In the genomic region with DNA sequence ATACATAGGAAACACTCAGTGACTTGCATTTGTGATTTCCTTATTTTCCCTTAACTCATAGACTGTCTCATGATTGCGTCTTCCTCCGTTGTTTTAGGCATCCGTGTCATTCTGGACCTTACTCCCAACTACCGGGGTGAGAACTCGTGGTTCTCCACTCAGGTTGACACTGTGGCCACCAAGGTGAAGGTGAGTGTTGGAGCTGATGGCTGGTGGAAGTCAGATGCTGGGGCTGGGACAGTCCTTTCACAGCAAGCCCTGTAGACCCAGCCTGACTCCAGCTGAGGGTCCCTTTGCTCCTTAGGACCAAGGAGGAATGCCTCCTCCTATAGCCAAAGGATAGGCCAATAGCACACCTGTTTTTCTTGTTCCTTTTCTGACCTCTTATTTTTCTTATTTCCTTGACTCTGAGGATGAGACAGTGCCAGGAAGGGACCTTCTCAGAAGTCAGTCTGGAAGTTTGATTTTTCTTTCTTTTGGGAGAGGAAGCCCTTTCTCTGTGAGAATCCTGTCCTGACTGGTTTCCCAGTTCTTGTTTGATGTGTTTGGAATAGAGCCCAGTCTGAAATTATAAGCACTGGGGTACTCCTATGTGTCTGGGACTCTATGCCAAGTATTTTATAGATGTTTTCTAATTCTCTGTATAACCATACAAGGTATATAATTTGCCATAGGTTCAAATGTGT, we compare ENCODE assay signal across 12 cellular contexts. TPM values are rescaled to one million over a fixed set of nuclear protein-coding genes. Genes with fewer than 3 reads are reported as not detected.
DNase-seq lines count a peak whose midpoint lies in the region; ATAC-seq, FAIRE-seq and TF ChIP-seq lines count a peak whose summit lies in the region.
"Had no signal": no experiment of that assay in that cellular context is flagged by ENCODE, and none has a peak within 500 bp of the region (broad histone marks: within the 10 kb centered on the region; RNA-seq: fewer than 3 reads in every experiment).

No MANE protein-coding gene starts in this region.

- peaks cover 22% of the 10 kb centered on the region; the same call in 1 of the 2 replicates for H4K20me1 ChIP-seq in HepG2 (ENCODE audit: insufficient read depth, low read length)

- no peak for DNase-seq in activated CD4-positive, alpha-beta T cell treated with anti-CD3 and anti-CD28 coated beads, Interleukin-2, amount 10 ng/mL, durations not matched to agents 7 days and 5 days
- DNase-seq in activated CD4-positive, alpha-beta T cell treated with anti-CD3 and anti-CD28 coated beads for 48 hours: no peak
- DNase-seq in HepG2 (ENCODE audit: low spot score) (no peak), thoracic aorta (ENCODE audit: low spot score) (no peak), HTR-8/SVneo (ENCODE audit: insufficient read length, low spot score) (no peak)
- no peak for DNase-seq in activated CD4-positive, alpha-beta T cell treated with anti-CD3 and anti-CD28 coated beads, Interleukin-2, amount 50 U/mL, for 4 hours
- DNase-seq: effector CD8-positive, alpha-beta T cell had no signal

- WGBS in HepG2 (ENCODE audit: low lambda C conversion rate): 55% methylated on average over 5 of the region's 5 CpGs

- TF ChIP-seq RAD21 in HepG2 (CRISPR knock-in tag; IDR thresholded peaks at IDR 0.05): no peak

- POLR2A ChIA-PET in activated CD4-positive, alpha-beta T cell treated with anti-CD3 and anti-CD28 coated beads, Interleukin-2, amount 10 ng/mL, durations not matched to agents 7 days and 5 days (lab: Charles Lee): interaction anchor here (0.7 to 2.7 kb wide), 2 partner anchors 42 to 497 kb away, joined by 3 to 17 read pairs; no protein-coding TSS in a partner anchor
- POLR2A ChIA-PET in HepG2 (lab: Yijun Ruan, JAX): interaction anchor here (2.4 to 5.8 kb wide), 4 partner anchors 10 to 42 kb away, joined by 8 to 90 read pairs (median 40); partner anchors contain the start of gene WDR74

- no peak for TF ChIP-seq CTCF in HepG2 (CRISPR knock-in tag; IDR thresholded peaks at IDR 0.05)
- TF ChIP-seq CTCF in thoracic aorta (IDR thresholded peaks at IDR 0.05): no peak

- H3K27ac ChIP-seq in angular gyrus (ENCODE audit: low read depth, low read length): peak overlapping the region; percentile 97
- H3K27ac ChIP-seq in HepG2 (ENCODE audit: extremely low read length, insufficient read depth, low read length): peak overlapping the region; percentile 93
- H3K27ac ChIP-seq in thoracic aorta: peak overlapping the region; percentile 93 to 98

- H3K27me3 Mint-ChIP-seq in activated CD4-positive, alpha-beta T cell treated with anti-CD3 and anti-CD28 coated beads, Interleukin-2, amount 10 ng/mL, durations not matched to agents 7 days and 5 days: no peaks in the 10 kb centered on the region

- no peak for ATAC-seq in HepG2
- ATAC-seq in thoracic aorta (ENCODE audit: insufficient number of reproducible peaks, low FRiP score, low read depth): no peak
- no peak for ATAC-seq in GM21526 (IDR thresholded peaks at IDR 0.05; ENCODE audit: low FRiP score, unreplicated experiment)

- no TSS peak for BruUV-seq in HepG2 (replicated peaks; lab: Mats Ljungman, UMichigan)

- peaks cover 53% of the 10 kb centered on the region for H3K4me1 Mint-ChIP-seq in activated CD4-positive, alpha-beta T cell treated with anti-CD3 and anti-CD28 coated beads, Interleukin-2, amount 10 ng/mL, durations not matched to agents 7 days and 5 days

- H3K9me3 ChIP-seq in HepG2 (ENCODE audit: low read length) (no peaks in the 10 kb centered on the region), thoracic aorta (no peaks in the 10 kb centered on the region)

- TF ChIP-seq EP300 in HepG2 (IDR thresholded peaks at IDR 0.05; ENCODE audit: low read depth in 2 of 2, low read length in 2 of 2) (no peak), HepG2 (CRISPR knock-in tag; IDR thresholded peaks at IDR 0.05; ENCODE audit: borderline replicate concordance) (no peak)

- peaks cover 75% of the 10 kb centered on the region for H3K4me1 ChIP-seq in HepG2 (ENCODE audit: insufficient read depth, low read length)
- H3K4me1 ChIP-seq in thoracic aorta (ENCODE audit: control insufficient read depth in 1 of 2, low read depth in 2 of 2): peaks cover 31 to 61% of the 10 kb centered on the region in 2 donors

- H3K4me2 ChIP-seq in HepG2 (ENCODE audit: low read depth, low read length): peak overlapping the region; percentile 81

- no peak; a peak in 1 of 4 replicates for TF ChIP-seq POLR2A in HepG2 (IDR thresholded peaks at IDR 0.05; ENCODE audit: insufficient read depth in 1 of 2, low read depth in 2 of 2, low read length in 2 of 2)

- FAIRE-seq in HepG2 (lab: Jason Lieb, UNC): no peak
- FAIRE-seq in HTR-8/SVneo (lab: Jason Lieb, UNC): no peak
- FAIRE-seq: D721Med had no signal

- intact Hi-C loops in HepG2 (cut with micrococcal nuclease; ENCODE audit: unreplicated experiment): no loop called here

- in situ Hi-C loops in HepG2 (cut with HindIII; ENCODE audit: extremely low pct_ligation_motif_present, low pct_unique_long_range_greater_than_20kb): no loop called here

- CTCF ChIA-PET in activated CD4-positive, alpha-beta T cell treated with anti-CD3 and anti-CD28 coated beads, Interleukin-2, amount 10 ng/mL, durations not matched to agents 7 days and 5 days (lab: Charles Lee): interaction anchor here (0.6 to 4.5 kb wide), 5 partner anchors 8 to 129 kb away, joined by 4 to 27 read pairs (median 12); partner anchors contain the start of genes TMEM179B and ZBTB3
- CTCF ChIA-PET in HepG2 (lab: Yijun Ruan, JAX; ENCODE audit: low intra/inter-chr PET ratio, low total read pairs): no interaction called here

- H3K79me2 ChIP-seq in HepG2 (ENCODE audit: insufficient read depth, low read length): peaks cover 58% of the 10 kb centered on the region

- no peaks in the 10 kb centered on the region for H3K9me3 Mint-ChIP-seq in activated CD4-positive, alpha-beta T cell treated with anti-CD3 and anti-CD28 coated beads, Interleukin-2, amount 10 ng/mL, durations not matched to agents 7 days and 5 days

- peaks cover 23 to 70% of the 10 kb centered on the region in 2 experiments for H3K36me3 ChIP-seq in HepG2 (replicated peaks in 1 of 2; ENCODE audit: control insufficient read depth in 1 of 2, insufficient read depth in 2 of 2, low read length in 2 of 2)
- H3K36me3 ChIP-seq in thoracic aorta: peaks cover 54% of the 10 kb centered on the region

- H3K27me3 ChIP-seq in HepG2 (ENCODE audit: control insufficient read depth in 1 of 2, insufficient read depth in 2 of 2, low read length in 2 of 2) (no peaks in the 10 kb centered on the region; a peak in 1 of 5 replicates), thoracic aorta (replicated peaks; ENCODE audit: insufficient read depth) (no peaks in the 10 kb centered on the region)

- H3K4me3 Mint-ChIP-seq in activated CD4-positive, alpha-beta T cell treated with anti-CD3 and anti-CD28 coated beads, Interleukin-2, amount 10 ng/mL, durations not matched to agents 7 days and 5 days: peak overlapping the region; percentile 98

- H3K36me3 Mint-ChIP-seq in activated CD4-positive, alpha-beta T cell treated with anti-CD3 and anti-CD28 coated beads, Interleukin-2, amount 10 ng/mL, durations not matched to agents 7 days and 5 days (ENCODE audit: low read depth): peaks cover 66% of the 10 kb centered on the region

- peak overlapping the region; percentile 100 for H3K27ac Mint-ChIP-seq in activated CD4-positive, alpha-beta T cell treated with anti-CD3 and anti-CD28 coated beads, Interleukin-2, amount 10 ng/mL, durations not matched to agents 7 days and 5 days

- peak overlapping the region; percentile 92 for H3K9ac ChIP-seq in HepG2 (ENCODE audit: insufficient read depth, low read depth, low read length)

- H3K4me3 ChIP-seq in HepG2 (replicated peaks in 1 of 3; ENCODE audit: insufficient read depth in 1 of 3, low read depth in 2 of 3, low read length in 3 of 3): peak overlapping the region; percentile 92 to 99 (median 94); a peak in 5 of 6 replicates
- H3K4me3 ChIP-seq in thoracic aorta: peak overlapping the region; percentile 79

- H2AFZ ChIP-seq in HepG2 (ENCODE audit: low read length): no peak overlapping the region

RNA-seq across cellular contexts. Expression of gene SLC3A2, which starts 2.3 kb away (rescaled TPM):
- total RNA-seq in activated CD4-positive, alpha-beta T cell treated with anti-CD3 and anti-CD28 coated beads, Interleukin-2, amount 10 ng/mL, durations not matched to agents 7 days and 5 days: 100 to 1,000 TPM; 153 to 157 TPM
- total RNA-seq in HepG2 (2016; rRNA removed; fragmentation: Illumina TruSeq; extraction: Trizol): 94.8 and 213 TPM in 2 replicates
- total RNA-seq in HepG2 (2016; cell fraction: cytosol; rRNA removed; fragmentation: Illumina TruSeq; extraction: Trizol; ENCODE audit: low read depth): 38.0 and 39.9 TPM in 2 replicates
- 86.4 and 215 TPM in 2 replicates for total RNA-seq in HepG2 (2016; cell fraction: insoluble cytoplasmic fraction; rRNA removed; fragmentation: Illumina TruSeq; extraction: Trizol)
- 38.3 and 41.7 TPM in 2 replicates for total RNA-seq in HepG2 (2016; cell fraction: membrane; rRNA removed; fragmentation: Illumina TruSeq; extraction: Trizol)
- total RNA-seq in HepG2 (2016; cell fraction: nucleus; rRNA removed; fragmentation: Illumina TruSeq; extraction: Trizol): 205 and 227 TPM in 2 replicates
- 225 and 226 TPM in 2 replicates for polyA plus RNA-seq in HepG2 (2011; rRNA removed)
- polyA plus RNA-seq in HepG2 (2011; cell fraction: cytosol; rRNA removed): 197 and 232 TPM in 2 replicates
- polyA plus RNA-seq in HepG2 (2011; cell fraction: nucleus; rRNA removed): 387 TPM in 2 replicates
- polyA plus RNA-seq in HepG2 (2012): 155 and 209 TPM in 2 replicates
- polyA plus RNA-seq in HepG2 (2016; cell fraction: cytosol; fragmentation: Illumina TruSeq; extraction: Trizol; ENCODE audit: low read depth): 14.6 and 16.2 TPM in 2 replicates
- 86.8 and 89.1 TPM in 2 replicates for polyA plus RNA-seq in HepG2 (2016; cell fraction: insoluble cytoplasmic fraction; fragmentation: Illumina TruSeq; extraction: Trizol; ENCODE audit: low read depth)
- polyA plus RNA-seq in HepG2 (2016; cell fraction: membrane; fragmentation: Illumina TruSeq; extraction: Trizol; ENCODE audit: low read depth): 14.4 and 19.1 TPM in 2 replicates
- 322 and 351 TPM in 2 replicates for polyA plus RNA-seq in HepG2 (2016; cell fraction: nucleus; fragmentation: Illumina TruSeq; extraction: Trizol; ENCODE audit: insufficient read depth, low read depth)
- polyA minus RNA-seq in HepG2 (2011; rRNA and poly(A)+ RNA removed; ENCODE audit: low replicate concordance): 232 and 734 TPM in 2 replicates
- polyA minus RNA-seq in HepG2 (2011; cell fraction: cytosol; rRNA and poly(A)+ RNA removed): 189 and 204 TPM in 2 replicates
- 166 and 194 TPM in 2 replicates for polyA minus RNA-seq in HepG2 (2011; cell fraction: nucleus; rRNA and poly(A)+ RNA removed)
- 100 to 1,000 TPM; 138 to 739 TPM for total RNA-seq in thoracic aorta

RNA-seq across cellular contexts. Expression of gene CHRM1, which starts 38.2 kb away (rescaled TPM):
- not detected for total RNA-seq in activated CD4-positive, alpha-beta T cell treated with anti-CD3 and anti-CD28 coated beads, Interleukin-2, amount 10 ng/mL, durations not matched to agents 7 days and 5 days
- total RNA-seq in HepG2 (2016; rRNA removed; fragmentation: Illumina TruSeq; extraction: Trizol): not detected in 2 replicates
- total RNA-seq in HepG2 (2016; cell fraction: cytosol; rRNA removed; fragmentation: Illumina TruSeq; extraction: Trizol; ENCODE audit: low read depth): not detected in 2 replicates
- total RNA-seq in HepG2 (2016; cell fraction: insoluble cytoplasmic fraction; rRNA removed; fragmentation: Illumina TruSeq; extraction: Trizol): not detected in 2 replicates
- total RNA-seq in HepG2 (2016; cell fraction: membrane; rRNA removed; fragmentation: Illumina TruSeq; extraction: Trizol): not detected in 2 replicates
- not detected in 2 replicates for total RNA-seq in HepG2 (2016; cell fraction: nucleus; rRNA removed; fragmentation: Illumina TruSeq; extraction: Trizol)
- not detected in 2 replicates for polyA plus RNA-seq in HepG2 (2011; rRNA removed)
- polyA plus RNA-seq in HepG2 (2011; cell fraction: cytosol; rRNA removed): not detected in 2 replicates
- not detected in 2 replicates for polyA plus RNA-seq in HepG2 (2011; cell fraction: nucleus; rRNA removed)
- polyA plus RNA-seq in HepG2 (2012): not detected in 2 replicates
- polyA plus RNA-seq in HepG2 (2016; cell fraction: cytosol; fragmentation: Illumina TruSeq; extraction: Trizol; ENCODE audit: low read depth): not detected in 2 replicates
- not detected in 2 replicates for polyA plus RNA-seq in HepG2 (2016; cell fraction: insoluble cytoplasmic fraction; fragmentation: Illumina TruSeq; extraction: Trizol; ENCODE audit: low read depth)
- polyA plus RNA-seq in HepG2 (2016; cell fraction: membrane; fragmentation: Illumina TruSeq; extraction: Trizol; ENCODE audit: low read depth): not detected in 2 replicates
- not detected in 2 replicates for polyA plus RNA-seq in HepG2 (2016; cell fraction: nucleus; fragmentation: Illumina TruSeq; extraction: Trizol; ENCODE audit: insufficient read depth, low read depth)
- 0.21 TPM in 1 of 2 replicates, not detected in the other for polyA minus RNA-seq in HepG2 (2011; rRNA and poly(A)+ RNA removed; ENCODE audit: low replicate concordance)
- not detected in 2 replicates for polyA minus RNA-seq in HepG2 (2011; cell fraction: cytosol; rRNA and poly(A)+ RNA removed)
- polyA minus RNA-seq in HepG2 (2011; cell fraction: nucleus; rRNA and poly(A)+ RNA removed): not detected in 2 replicates
- total RNA-seq in thoracic aorta: not detected
- total RNA-seq: HT1080, ureter had no signal

RNA-seq across cellular contexts. Expression of gene WDR74, which starts 43.6 kb away (rescaled TPM):
- total RNA-seq in activated CD4-positive, alpha-beta T cell treated with anti-CD3 and anti-CD28 coated beads, Interleukin-2, amount 10 ng/mL, durations not matched to agents 7 days and 5 days: 10 to 100 TPM; 53.8 to 60.4 TPM
- total RNA-seq in HepG2 (2016; rRNA removed; fragmentation: Illumina TruSeq; extraction: Trizol) (68.4 and 83.3 TPM in 2 replicates), thoracic aorta (10 to 100 TPM; 19.8 to 55.2 TPM)
- 73.1 and 74.3 TPM in 2 replicates for total RNA-seq in HepG2 (2016; cell fraction: cytosol; rRNA removed; fragmentation: Illumina TruSeq; extraction: Trizol; ENCODE audit: low read depth)
- total RNA-seq in HepG2 (2016; cell fraction: insoluble cytoplasmic fraction; rRNA removed; fragmentation: Illumina TruSeq; extraction: Trizol): 64.4 and 81.2 TPM in 2 replicates
- total RNA-seq in HepG2 (2016; cell fraction: membrane; rRNA removed; fragmentation: Illumina TruSeq; extraction: Trizol): 35.8 and 38.0 TPM in 2 replicates
- total RNA-seq in HepG2 (2016; cell fraction: nucleus; rRNA removed; fragmentation: Illumina TruSeq; extraction: Trizol): 65.9 and 69.3 TPM in 2 replicates
- polyA plus RNA-seq in HepG2 (2011; rRNA removed): 77.0 and 84.6 TPM in 2 replicates
- 65.2 and 92.4 TPM in 2 replicates for polyA plus RNA-seq in HepG2 (2011; cell fraction: cytosol; rRNA removed)
- polyA plus RNA-seq in HepG2 (2011; cell fraction: nucleus; rRNA removed): 200 and 217 TPM in 2 replicates
- 46.6 and 65.2 TPM in 2 replicates for polyA plus RNA-seq in HepG2 (2012)
- 14.6 and 16.3 TPM in 2 replicates for polyA plus RNA-seq in HepG2 (2016; cell fraction: cytosol; fragmentation: Illumina TruSeq; extraction: Trizol; ENCODE audit: low read depth)
- 58.9 and 67.1 TPM in 2 replicates for polyA plus RNA-seq in HepG2 (2016; cell fraction: insoluble cytoplasmic fraction; fragmentation: Illumina TruSeq; extraction: Trizol; ENCODE audit: low read depth)
- polyA plus RNA-seq in HepG2 (2016; cell fraction: membrane; fragmentation: Illumina TruSeq; extraction: Trizol; ENCODE audit: low read depth): 19.3 and 20.8 TPM in 2 replicates
- 134 and 146 TPM in 2 replicates for polyA plus RNA-seq in HepG2 (2016; cell fraction: nucleus; fragmentation: Illumina TruSeq; extraction: Trizol; ENCODE audit: insufficient read depth, low read depth)
- polyA minus RNA-seq in HepG2 (2011; rRNA and poly(A)+ RNA removed; ENCODE audit: low replicate concordance): 110 and 251 TPM in 2 replicates
- polyA minus RNA-seq in HepG2 (2011; cell fraction: cytosol; rRNA and poly(A)+ RNA removed): 31.0 and 38.8 TPM in 2 replicates
- polyA minus RNA-seq in HepG2 (2011; cell fraction: nucleus; rRNA and poly(A)+ RNA removed): 217 and 271 TPM in 2 replicates

RNA-seq across cellular contexts. Expression of gene TEX54, which starts 50.3 kb away (rescaled TPM):
- total RNA-seq in activated CD4-positive, alpha-beta T cell treated with anti-CD3 and anti-CD28 coated beads, Interleukin-2, amount 10 ng/mL, durations not matched to agents 7 days and 5 days: under 1 TPM in 1 of 2 experiments, not detected in 1; 0.48 TPM
- total RNA-seq in HepG2 (2016; rRNA removed; fragmentation: Illumina TruSeq; extraction: Trizol) (not detected in 2 replicates), thoracic aorta (not detected)
- not detected in 2 replicates for total RNA-seq in HepG2 (2016; cell fraction: cytosol; rRNA removed; fragmentation: Illumina TruSeq; extraction: Trizol; ENCODE audit: low read depth)
- not detected in 2 replicates for total RNA-seq in HepG2 (2016; cell fraction: insoluble cytoplasmic fraction; rRNA removed; fragmentation: Illumina TruSeq; extraction: Trizol)
- total RNA-seq in HepG2 (2016; cell fraction: membrane; rRNA removed; fragmentation: Illumina TruSeq; extraction: Trizol): not detected in 2 replicates
- not detected in 2 replicates for total RNA-seq in HepG2 (2016; cell fraction: nucleus; rRNA removed; fragmentation: Illumina TruSeq; extraction: Trizol)
- not detected in 2 replicates for polyA plus RNA-seq in HepG2 (2011; rRNA removed)
- polyA plus RNA-seq in HepG2 (2011; cell fraction: cytosol; rRNA removed): not detected in 2 replicates
- not detected in 2 replicates for polyA plus RNA-seq in HepG2 (2011; cell fraction: nucleus; rRNA removed)
- polyA plus RNA-seq in HepG2 (2012): 0.55 TPM in 1 of 2 replicates, not detected in the other
- not detected in 2 replicates for polyA plus RNA-seq in HepG2 (2016; cell fraction: cytosol; fragmentation: Illumina TruSeq; extraction: Trizol; ENCODE audit: low read depth)
- not detected in 2 replicates for polyA plus RNA-seq in HepG2 (2016; cell fraction: insoluble cytoplasmic fraction; fragmentation: Illumina TruSeq; extraction: Trizol; ENCODE audit: low read depth)
- polyA plus RNA-seq in HepG2 (2016; cell fraction: membrane; fragmentation: Illumina TruSeq; extraction: Trizol; ENCODE audit: low read depth): not detected in 2 replicates
- polyA plus RNA-seq in HepG2 (2016; cell fraction: nucleus; fragmentation: Illumina TruSeq; extraction: Trizol; ENCODE audit: insufficient read depth, low read depth): not detected in 2 replicates
- polyA minus RNA-seq in HepG2 (2011; rRNA and poly(A)+ RNA removed; ENCODE audit: low replicate concordance): not detected in 2 replicates
- not detected in 2 replicates for polyA minus RNA-seq in HepG2 (2011; cell fraction: cytosol; rRNA and poly(A)+ RNA removed)
- not detected in 2 replicates for polyA minus RNA-seq in HepG2 (2011; cell fraction: nucleus; rRNA and poly(A)+ RNA removed)
- total RNA-seq: ureter had no signal

RNA-seq across cellular contexts. Expression of gene STX5, which starts 51.1 kb away (rescaled TPM):
- 10 to 100 TPM; 34.1 to 41.0 TPM for total RNA-seq in activated CD4-positive, alpha-beta T cell treated with anti-CD3 and anti-CD28 coated beads, Interleukin-2, amount 10 ng/mL, durations not matched to agents 7 days and 5 days
- total RNA-seq in HepG2 (2016; rRNA removed; fragmentation: Illumina TruSeq; extraction: Trizol) (26.9 and 29.2 TPM in 2 replicates), thoracic aorta (10 to 100 TPM; 32.0 to 46.8 TPM)
- total RNA-seq in HepG2 (2016; cell fraction: cytosol; rRNA removed; fragmentation: Illumina TruSeq; extraction: Trizol; ENCODE audit: low read depth): 11.5 and 13.1 TPM in 2 replicates
- total RNA-seq in HepG2 (2016; cell fraction: insoluble cytoplasmic fraction; rRNA removed; fragmentation: Illumina TruSeq; extraction: Trizol): 28.7 and 31.4 TPM in 2 replicates
- total RNA-seq in HepG2 (2016; cell fraction: membrane; rRNA removed; fragmentation: Illumina TruSeq; extraction: Trizol): 21.4 and 25.5 TPM in 2 replicates
- 19.8 and 21.0 TPM in 2 replicates for total RNA-seq in HepG2 (2016; cell fraction: nucleus; rRNA removed; fragmentation: Illumina TruSeq; extraction: Trizol)
- 30.0 and 36.6 TPM in 2 replicates for polyA plus RNA-seq in HepG2 (2011; rRNA removed)
- 40.4 and 44.3 TPM in 2 replicates for polyA plus RNA-seq in HepG2 (2011; cell fraction: cytosol; rRNA removed)
- polyA plus RNA-seq in HepG2 (2011; cell fraction: nucleus; rRNA removed): 58.1 and 64.7 TPM in 2 replicates
- 34.4 and 38.4 TPM in 2 replicates for polyA plus RNA-seq in HepG2 (2012)
- 16.7 and 21.3 TPM in 2 replicates for polyA plus RNA-seq in HepG2 (2016; cell fraction: cytosol; fragmentation: Illumina TruSeq; extraction: Trizol; ENCODE audit: low read depth)
- 46.7 and 47.9 TPM in 2 replicates for polyA plus RNA-seq in HepG2 (2016; cell fraction: insoluble cytoplasmic fraction; fragmentation: Illumina TruSeq; extraction: Trizol; ENCODE audit: low read depth)
- 24.0 and 30.0 TPM in 2 replicates for polyA plus RNA-seq in HepG2 (2016; cell fraction: membrane; fragmentation: Illumina TruSeq; extraction: Trizol; ENCODE audit: low read depth)
- polyA plus RNA-seq in HepG2 (2016; cell fraction: nucleus; fragmentation: Illumina TruSeq; extraction: Trizol; ENCODE audit: insufficient read depth, low read depth): 28.2 and 33.5 TPM in 2 replicates
- polyA minus RNA-seq in HepG2 (2011; rRNA and poly(A)+ RNA removed; ENCODE audit: low replicate concordance): 75.1 and 110 TPM in 2 replicates
- polyA minus RNA-seq in HepG2 (2011; cell fraction: cytosol; rRNA and poly(A)+ RNA removed): 15.7 and 21.4 TPM in 2 replicates
- polyA minus RNA-seq in HepG2 (2011; cell fraction: nucleus; rRNA and poly(A)+ RNA removed): 39.8 and 49.6 TPM in 2 replicates
